In genomic region chr6:142884214-142885035, GRCh38 we compare ENCODE assay signal across 1 cellular context.
TF ChIP-seq lines count a peak whose summit lies in the region.

No MANE protein-coding gene starts in this region.

TF ChIP-seq in IMR-90, 13 proteins besides CTCF, POLR2A, EP300 and RAD21 (continued from another document):
- TF ChIP-seq USF2 (IDR thresholded peaks at IDR 0.05; ENCODE audit: low read depth, low read length): no peak
- no peak for TF ChIP-seq FOS (IDR thresholded peaks at IDR 0.05; ENCODE audit: low read depth, low read length)
- TF ChIP-seq RFX5 (IDR thresholded peaks at IDR 0.05; ENCODE audit: low read depth, low read length): no peak
- TF ChIP-seq RCOR1 (IDR thresholded peaks at IDR 0.05; ENCODE audit: insufficient replicate concordance, low read length): no peak
